Comparison of ENCODE assay signal across 18 cellular contexts in genomic region chr2:32572737-32573136, GRCh38. TPM values are rescaled to one million over a fixed set of nuclear protein-coding genes. Genes with fewer than 3 reads are reported as not detected.
A peak's percentile ranks its signal among the peaks of the same experiment; 100 is the strongest.
DNase-seq lines count a peak whose midpoint lies in the region; ATAC-seq and TF ChIP-seq lines count a peak whose summit lies in the region.
"Had no signal": no experiment of that assay in that cellular context is flagged by ENCODE, and none has a peak within 500 bp of the region (broad histone marks: within the 10 kb centered on the region; RNA-seq: fewer than 3 reads in every experiment).

No MANE protein-coding gene starts in this region.

- no peaks in the 10 kb centered on the region for H3K27me3 Mint-ChIP-seq in activated T-cell treated with anti-CD3 and anti-CD28 coated beads, Interleukin-2, amount 50 U/mL, for 24 hours
- H3K27me3 Mint-ChIP-seq in activated T-helper 17 cell treated with anti-CD3 and anti-CD28 coated beads, Interleukin-2, amount 50 U/mL, for 72 hours: no peaks in the 10 kb centered on the region
- H3K27me3 Mint-ChIP-seq: type B pancreatic cell had no signal

- H3K27me3 ChIP-seq in IMR-90 (ENCODE audit: control insufficient read depth, insufficient read depth, low read length) (no peaks in the 10 kb centered on the region), heart right ventricle (no peaks in the 10 kb centered on the region)
- H3K27me3 ChIP-seq: adrenal gland, heart left ventricle, MG63 had no signal

- H2BK5ac ChIP-seq in IMR-90 (ENCODE audit: low read depth, low read length, poor library complexity, severe bottlenecking): no peak overlapping the region

- no peak overlapping the region for H3K4me2 ChIP-seq in IMR-90 (ENCODE audit: low read depth, low read length)

- no peak overlapping the region for H3K23ac ChIP-seq in IMR-90 (ENCODE audit: low read depth, low read length)

- peaks cover 63% of the 10 kb centered on the region for H3K36me3 Mint-ChIP-seq in activated T-cell treated with anti-CD3 and anti-CD28 coated beads, Interleukin-2, amount 50 U/mL, for 24 hours (ENCODE audit: low read depth)
- H3K36me3 Mint-ChIP-seq in activated T-helper 17 cell treated with anti-CD3 and anti-CD28 coated beads, Interleukin-2, amount 50 U/mL, for 72 hours (ENCODE audit: low read depth): peaks cover 60% of the 10 kb centered on the region
- H3K36me3 Mint-ChIP-seq in stimulated activated effector memory CD8-positive, alpha-beta T cell treated with anti-CD3 and anti-CD28 coated beads, Interleukin-12 subunit alpha, Interleukin-12 subunit beta, amount 100 ng/mL, for 72 hours: peaks cover 44% of the 10 kb centered on the region

- TF ChIP-seq RAD21 in IMR-90 (IDR thresholded peaks at IDR 0.05; ENCODE audit: low read length): no peak

- no peak overlapping the region for H3K4ac ChIP-seq in IMR-90 (ENCODE audit: low read depth, low read length)

- POLR2A ChIA-PET in IMR-90 (lab: Charles Lee; ENCODE audit: unreplicated experiment): no interaction called here

- peak overlapping the region; percentile 76 for H3K27ac Mint-ChIP-seq in activated T-cell treated with anti-CD3 and anti-CD28 coated beads, Interleukin-2, amount 50 U/mL, for 24 hours
- H3K27ac Mint-ChIP-seq in activated T-helper 17 cell treated with anti-CD3 and anti-CD28 coated beads, Interleukin-2, amount 50 U/mL, for 72 hours: peak overlapping the region; percentile 72
- H3K27ac Mint-ChIP-seq in stimulated activated effector memory CD8-positive, alpha-beta T cell treated with anti-CD3 and anti-CD28 coated beads, Interleukin-12 subunit alpha, Interleukin-12 subunit beta, amount 100 ng/mL, for 72 hours: no peak overlapping the region
- H3K27ac Mint-ChIP-seq: type B pancreatic cell had no signal

- no peak overlapping the region for H4K91ac ChIP-seq in IMR-90 (ENCODE audit: insufficient read depth, low read depth, low read length)

- intact Hi-C loops in IMR-90 (cut with micrococcal nuclease) (no loop called here), heart right ventricle (cut with DNase I) (no loop called here)

- H3K9ac ChIP-seq in IMR-90 (ENCODE audit: low read depth, low read length): no peak overlapping the region

- H2AFZ ChIP-seq in IMR-90 (replicated peaks; ENCODE audit: low read length, poor library complexity): no peak overlapping the region

- H3K18ac ChIP-seq in IMR-90 (ENCODE audit: low read depth, low read length): no peak overlapping the region; the same call in 1 of the 2 replicates

- ATAC-seq in IMR-90 (ENCODE audit: low read depth): no peak
- peak; percentile 73 for ATAC-seq in activated T-helper 17 cell treated with anti-CD3 and anti-CD28 coated beads, Interleukin-2, amount 50 U/mL, for 72 hours (replicated peaks)
- ATAC-seq in stimulated activated effector memory CD8-positive, alpha-beta T cell treated with anti-CD3 and anti-CD28 coated beads, Interleukin-12 subunit alpha, Interleukin-12 subunit beta, amount 100 ng/mL, for 72 hours: peak; percentile 57
- no peak for ATAC-seq in HG03432 (IDR thresholded peaks at IDR 0.05; ENCODE audit: unreplicated experiment)
- ATAC-seq in heart right ventricle: no peak
- ATAC-seq: heart left ventricle had no signal

- no TSS peak for BruUV-seq in IMR-90 (replicated peaks; lab: Mats Ljungman, UMichigan)

- no peak for DNase-seq in activated T-cell treated with anti-CD3 and anti-CD28 coated beads, Interleukin-2, amount 50 U/mL, for 24 hours
- DNase-seq in activated T-cell treated with anti-CD3 and anti-CD28 coated beads for 4 hours (no peak), IMR-90 (no peak), heart right ventricle (no peak), iPS-NIHi11 (ENCODE audit: low spot score) (no peak)
- no peak for DNase-seq in stimulated activated effector memory CD8-positive, alpha-beta T cell treated with anti-CD3 and anti-CD28 coated beads, Interleukin-12 subunit alpha, Interleukin-12 subunit beta, amount 100 ng/mL, for 72 hours (ENCODE audit: low spot score in 2 of 2)
- DNase-seq: activated CD8-positive, alpha-beta memory T cell treated with anti-CD3 and anti-CD28 coated beads, Interleukin-2, amount 50 U/mL, for 48 hours; caudate nucleus; heart left ventricle; kidney; NCI-H187; SW 1271 had no signal

- peaks cover 13 to 52% of the 10 kb centered on the region in 2 experiments for H3K79me1 ChIP-seq in IMR-90 (ENCODE audit: low read depth in 1 of 2, low read length in 2 of 2)

- peaks cover 22% of the 10 kb centered on the region for H3K36me3 ChIP-seq in IMR-90 (ENCODE audit: control insufficient read depth, insufficient read depth, low read length)
- H3K36me3 ChIP-seq in heart right ventricle: peaks cover 0 to 48% (median 17%) of the 10 kb centered on the region in 9 donors

- WGBS in IMR-90 (ENCODE audit: extremely low coverage in 2 of 2, insufficient read length in 1 of 2), 2 experiments: 100% methylated on average over 1 of the region's 2 CpGs; no CpG with 5 or more reads in 1 of the 2 experiments
- WGBS in heart right ventricle, 2 donors: 96 to 97% methylated on average over 2 of the region's 2 CpGs

- H2AK5ac ChIP-seq in IMR-90 (ENCODE audit: low read depth, low read length): no peak overlapping the region

- H3K4me3 Mint-ChIP-seq in activated T-cell treated with anti-CD3 and anti-CD28 coated beads, Interleukin-2, amount 50 U/mL, for 24 hours: no peak overlapping the region
- no peak overlapping the region for H3K4me3 Mint-ChIP-seq in activated T-helper 17 cell treated with anti-CD3 and anti-CD28 coated beads, Interleukin-2, amount 50 U/mL, for 72 hours
- no peak overlapping the region for H3K4me3 Mint-ChIP-seq in stimulated activated effector memory CD8-positive, alpha-beta T cell treated with anti-CD3 and anti-CD28 coated beads, Interleukin-12 subunit alpha, Interleukin-12 subunit beta, amount 100 ng/mL, for 72 hours
- H3K4me3 Mint-ChIP-seq: neural crest cell, type B pancreatic cell had no signal

- TF ChIP-seq CTCF in IMR-90 (conservative IDR thresholded peaks at IDR 0.05; ENCODE audit: low read depth, low read length) (no peak), heart right ventricle (IDR thresholded peaks at IDR 0.05) (no peak)

- dilution Hi-C loops in IMR-90 (cut with HindIII; ENCODE audit: low sequenced_read_pairs, unreplicated experiment): no loop called here

- CTCF ChIA-PET in IMR-90 (lab: Yijun Ruan, JAX): interaction anchor here (1.2 kb wide), 1 partner anchor 19 kb away, joined by 3 read pairs; no protein-coding TSS in a partner anchor

- no peak overlapping the region for H3K4me3 ChIP-seq in IMR-90 (ENCODE audit: insufficient read depth, low read depth, low read length)
- H3K4me3 ChIP-seq in heart right ventricle: no peak overlapping the region
- H3K4me3 ChIP-seq: adrenal gland, heart left ventricle, MG63 had no signal

- no peak overlapping the region for H2BK15ac ChIP-seq in IMR-90 (ENCODE audit: low read depth, low read length)

- no peak overlapping the region for H4K8ac ChIP-seq in IMR-90 (ENCODE audit: low read depth in 2 of 2, low read length in 2 of 2)

- TF ChIP-seq POLR2A in IMR-90 (IDR thresholded peaks at IDR 0.05; ENCODE audit: low read depth, low read length): no peak

- in situ Hi-C loops in IMR-90 (cut with MboI; ENCODE audit: low sequenced_read_pairs): no loop called here

- no peak overlapping the region for H4K5ac ChIP-seq in IMR-90 (ENCODE audit: low read depth, low read length)

- no peak overlapping the region for H3K56ac ChIP-seq in IMR-90 (ENCODE audit: extremely low read depth, insufficient read depth, low read length)

- peaks cover 11% of the 10 kb centered on the region for H3K9me1 ChIP-seq in IMR-90 (ENCODE audit: insufficient read depth, low read length)

- H3K27ac ChIP-seq in IMR-90 (ENCODE audit: insufficient read depth, low read length) (no peak overlapping the region), heart right ventricle (no peak overlapping the region)
- H3K27ac ChIP-seq: adrenal gland, heart left ventricle had no signal

- H2BK20ac ChIP-seq in IMR-90 (ENCODE audit: low read depth, low read length): no peak overlapping the region

- no peak overlapping the region for H2AK9ac ChIP-seq in IMR-90 (replicated peaks; ENCODE audit: low read depth, low read length, poor library complexity)

- H3K4me1 ChIP-seq in IMR-90 (ENCODE audit: control insufficient read depth, insufficient read depth, low read length): no peaks in the 10 kb centered on the region
- peaks cover 0 to 6% (median 0%) of the 10 kb centered on the region in 9 donors for H3K4me1 ChIP-seq in heart right ventricle

- H3K9me3 Mint-ChIP-seq in activated T-cell treated with anti-CD3 and anti-CD28 coated beads, Interleukin-2, amount 50 U/mL, for 24 hours: no peaks in the 10 kb centered on the region
- H3K9me3 Mint-ChIP-seq in activated T-helper 17 cell treated with anti-CD3 and anti-CD28 coated beads, Interleukin-2, amount 50 U/mL, for 72 hours: no peaks in the 10 kb centered on the region
- H3K9me3 Mint-ChIP-seq in stimulated activated effector memory CD8-positive, alpha-beta T cell treated with anti-CD3 and anti-CD28 coated beads, Interleukin-12 subunit alpha, Interleukin-12 subunit beta, amount 100 ng/mL, for 72 hours: no peaks in the 10 kb centered on the region
- H3K9me3 Mint-ChIP-seq: type B pancreatic cell had no signal

- H4K20me1 ChIP-seq in IMR-90 (ENCODE audit: insufficient read depth, low read length): peaks cover 15% of the 10 kb centered on the region

- peak overlapping the region; percentile 33; the same call in 1 of the 2 replicates for H3K14ac ChIP-seq in IMR-90 (replicated peaks; ENCODE audit: low read depth, low read length)

- H3K9me3 ChIP-seq in IMR-90 (ENCODE audit: control insufficient read depth, insufficient read depth, low read length) (no peaks in the 10 kb centered on the region), heart right ventricle (no peaks in the 10 kb centered on the region)
- H3K9me3 ChIP-seq: adrenal gland, heart left ventricle, MG63 had no signal

- no peak overlapping the region for H2BK120ac ChIP-seq in IMR-90 (ENCODE audit: low read depth, low read length)

- peaks cover 29% of the 10 kb centered on the region for H3K4me1 Mint-ChIP-seq in activated T-cell treated with anti-CD3 and anti-CD28 coated beads, Interleukin-2, amount 50 U/mL, for 24 hours (ENCODE audit: low read depth)
- H3K4me1 Mint-ChIP-seq in activated T-helper 17 cell treated with anti-CD3 and anti-CD28 coated beads, Interleukin-2, amount 50 U/mL, for 72 hours: peaks cover 23% of the 10 kb centered on the region
- H3K4me1 Mint-ChIP-seq in stimulated activated effector memory CD8-positive, alpha-beta T cell treated with anti-CD3 and anti-CD28 coated beads, Interleukin-12 subunit alpha, Interleukin-12 subunit beta, amount 100 ng/mL, for 72 hours: peaks cover 25% of the 10 kb centered on the region
- H3K4me1 Mint-ChIP-seq: neural crest cell had no signal

TF ChIP-seq in IMR-90, 13 proteins besides CTCF, POLR2A, EP300 and RAD21 (continues in another document):
- TF ChIP-seq RFX5 (IDR thresholded peaks at IDR 0.05; ENCODE audit: low read depth, low read length) (no peak), MAZ (IDR thresholded peaks at IDR 0.05; ENCODE audit: borderline replicate concordance, low read depth, low read length) (no peak)

RNA-seq across cellular contexts. Expression of gene TTC27, which starts 55.1 kb away (rescaled TPM):
- total RNA-seq in IMR-90 (2012; rRNA removed): 30.5 and 33.3 TPM in 2 replicates
- 9.8 and 12.7 TPM in 2 replicates for polyA plus RNA-seq in IMR-90 (2012; rRNA removed)
- 2.7 and 4.4 TPM in 2 replicates for polyA plus RNA-seq in IMR-90 (2012; cell fraction: cytosol; rRNA removed)
- polyA plus RNA-seq in IMR-90 (2012; cell fraction: nucleus; rRNA removed; ENCODE audit: low replicate concordance): 1.3 and 7.7 TPM in 2 replicates
- 10 to 100 TPM; 19.5 to 32.6 TPM for total RNA-seq in activated T-helper 17 cell treated with anti-CD3 and anti-CD28 coated beads, Interleukin-2, amount 50 U/mL, for 72 hours
- 10 to 100 TPM in 9 of 10 donors, 1 to 10 TPM in 1; 9.7 to 17.3 (median 12.5) TPM for total RNA-seq in heart right ventricle
- polyA plus RNA-seq in heart right ventricle: 1 to 10 TPM; 4.8 to 9.6 TPM

Comparison
In these comparisons a context has a peak if more than half of its experiments do, and no peak if none do; other contexts are left out.
1. ATAC-seq: peak in activated T-helper 17 cell treated with anti-CD3 and anti-CD28 coated beads, Interleukin-2, amount 50 U/mL, for 72 hours (single experiment) and stimulated activated effector memory CD8-positive, alpha-beta T cell treated with anti-CD3 and anti-CD28 coated beads, Interleukin-12 subunit alpha, Interleukin-12 subunit beta, amount 100 ng/mL, for 72 hours (single experiment); none in IMR-90 (single experiment), HG03432 (single experiment) and heart right ventricle (0 of 8).